2 cellular contexts compared by ENCODE assay signal in genomic region chr11:79626135-79626748, GRCh38.
TF ChIP-seq lines count a peak whose summit lies in the region.

No MANE protein-coding gene starts in this region.

TF ChIP-seq in IMR-90, 13 proteins besides CTCF, POLR2A, EP300 and RAD21:
- TF ChIP-seq CEBPB (IDR thresholded peaks at IDR 0.05; ENCODE audit: low read depth, low read length): no peak
- TF ChIP-seq RFX5 (IDR thresholded peaks at IDR 0.05; ENCODE audit: low read depth, low read length): no peak
- no peak for TF ChIP-seq RCOR1 (IDR thresholded peaks at IDR 0.05; ENCODE audit: insufficient replicate concordance, low read length)
- no peak for TF ChIP-seq MAZ (IDR thresholded peaks at IDR 0.05; ENCODE audit: borderline replicate concordance, low read depth, low read length)

TF ChIP-seq in GM12878, 131 proteins besides CTCF, POLR2A, EP300 and RAD21:
- no peak for TF ChIP-seq STAT1 (conservative IDR thresholded peaks at IDR 0.05)
- TF ChIP-seq SMARCA5 (IDR thresholded peaks at IDR 0.05): no peak
- no peak for TF ChIP-seq CEBPB (IDR thresholded peaks at IDR 0.05; ENCODE audit: borderline replicate concordance in 1 of 2, low read depth in 2 of 2, low read length in 2 of 2)
- no peak for TF ChIP-seq RBBP5 (conservative IDR thresholded peaks at IDR 0.05)
